17 cellular contexts compared by ENCODE assay signal in genomic region chr13:42084722-42085121, GRCh38. TPM values are rescaled to one million over a fixed set of nuclear protein-coding genes. Genes with fewer than 3 reads are reported as not detected.
A peak's percentile ranks its signal among the peaks of the same experiment; 100 is the strongest.
DNase-seq lines count a peak whose midpoint lies in the region; ATAC-seq and TF ChIP-seq lines count a peak whose summit lies in the region.
"Had no signal": no experiment of that assay in that cellular context is flagged by ENCODE, and none has a peak within 500 bp of the region (broad histone marks: within the 10 kb centered on the region; RNA-seq: fewer than 3 reads in every experiment).

No MANE protein-coding gene starts in this region.

- WGBS in upper lobe of left lung, 2 donors, result 68% methylated on average over 1 of the region's 1 CpG

- no peaks in the 10 kb centered on the region for H4K20me1 ChIP-seq in KMS-11 (ENCODE audit: insufficient read depth)
- H4K20me1 ChIP-seq: BLaER1 had no signal

- H2AFZ ChIP-seq in KMS-11 (ENCODE audit: low read depth), result no peak overlapping the region
- H2AFZ ChIP-seq: GM23248 had no signal

- no peaks in the 10 kb centered on the region for H3K27me3 ChIP-seq in KMS-11 (ENCODE audit: insufficient read depth, low read depth)
- no peaks in the 10 kb centered on the region for H3K27me3 ChIP-seq in upper lobe of left lung
- H3K27me3 ChIP-seq: BLaER1 had no signal

- H3K4me1 ChIP-seq in KMS-11 (ENCODE audit: low read depth, poor library complexity, severe bottlenecking), result peaks cover 81% of the 10 kb centered on the region
- H3K4me1 ChIP-seq in upper lobe of left lung, result no peaks in the 10 kb centered on the region
- H3K4me1 ChIP-seq: Caco-2 had no signal

- peaks cover 39% of the 10 kb centered on the region for H3K79me2 ChIP-seq in KMS-11 (ENCODE audit: insufficient read depth, low read depth)

- H3K27ac ChIP-seq in KMS-11, result peak overlapping the region; percentile 85
- H3K27ac ChIP-seq in upper lobe of left lung, result no peak overlapping the region
- H3K27ac ChIP-seq: BLaER1, C4-2B, GM23248 had no signal

- no peaks in the 10 kb centered on the region for H3K9me3 ChIP-seq in upper lobe of left lung

- peak overlapping the region; percentile 81 for H3K4me2 ChIP-seq in KMS-11
- H3K4me2 ChIP-seq: BLaER1 had no signal

- H3K4me3 ChIP-seq in GM12865 (ENCODE audit: low read depth, low read length) (no peak overlapping the region), KMS-11 (IDR thresholded peaks at IDR 0.05; ENCODE audit: insufficient read depth, low read depth, low read length) (no peak overlapping the region), upper lobe of left lung (no peak overlapping the region)
- H3K4me3 ChIP-seq: BLaER1, GM23248 had no signal

- no peak for TF ChIP-seq POLR2A in upper lobe of left lung (IDR thresholded peaks at IDR 0.05)

- no peak overlapping the region for H3K4me3 Mint-ChIP-seq in stimulated activated effector memory CD8-positive, alpha-beta T cell treated with anti-CD3 and anti-CD28 coated beads, Interleukin-12 subunit alpha, Interleukin-12 subunit beta, amount 100 ng/mL, for 72 hours
- H3K4me3 Mint-ChIP-seq: B cell; CD4-positive, CD25-positive, alpha-beta regulatory T cell; CD8-positive, alpha-beta T cell had no signal

- no peak for TF ChIP-seq EP300 in upper lobe of left lung (IDR thresholded peaks at IDR 0.05)

- DNase-seq in GM12865 (ENCODE audit: low read depth), result peak; percentile 24
- no peak for DNase-seq in stimulated activated effector memory CD8-positive, alpha-beta T cell treated with anti-CD3 and anti-CD28 coated beads, Interleukin-12 subunit alpha, Interleukin-12 subunit beta, amount 100 ng/mL, for 72 hours (ENCODE audit: low spot score in 2 of 2)
- DNase-seq in upper lobe of left lung, result no peak
- DNase-seq: Caco-2; CD4-positive, CD25-positive, alpha-beta regulatory T cell; CD8-positive, alpha-beta T cell; DMS153; DND-41; GM23248; H7; HCEC 1CT had no signal

- TF ChIP-seq CTCF in GM12865 (IDR thresholded peaks at IDR 0.05; ENCODE audit: insufficient read depth, low read depth, low read length, missing control alignments) (no peak), KMS-11 (conservative IDR thresholded peaks at IDR 0.05; ENCODE audit: low read depth, low read length) (no peak), upper lobe of left lung (IDR thresholded peaks at IDR 0.05) (no peak)

- no peak overlapping the region for H3K9ac ChIP-seq in KMS-11
- H3K9ac ChIP-seq: BLaER1, GM23248 had no signal

- peaks cover 6% of the 10 kb centered on the region for H3K36me3 Mint-ChIP-seq in stimulated activated effector memory CD8-positive, alpha-beta T cell treated with anti-CD3 and anti-CD28 coated beads, Interleukin-12 subunit alpha, Interleukin-12 subunit beta, amount 100 ng/mL, for 72 hours

- H3K4me1 Mint-ChIP-seq in stimulated activated effector memory CD8-positive, alpha-beta T cell treated with anti-CD3 and anti-CD28 coated beads, Interleukin-12 subunit alpha, Interleukin-12 subunit beta, amount 100 ng/mL, for 72 hours, result peaks cover 24% of the 10 kb centered on the region
- H3K4me1 Mint-ChIP-seq: B cell had no signal

- H3K9me3 Mint-ChIP-seq in stimulated activated effector memory CD8-positive, alpha-beta T cell treated with anti-CD3 and anti-CD28 coated beads, Interleukin-12 subunit alpha, Interleukin-12 subunit beta, amount 100 ng/mL, for 72 hours, result no peaks in the 10 kb centered on the region

- no peaks in the 10 kb centered on the region for H3K36me3 ChIP-seq in KMS-11 (ENCODE audit: insufficient read depth)
- no peaks in the 10 kb centered on the region for H3K36me3 ChIP-seq in upper lobe of left lung

- H3K27ac Mint-ChIP-seq in stimulated activated effector memory CD8-positive, alpha-beta T cell treated with anti-CD3 and anti-CD28 coated beads, Interleukin-12 subunit alpha, Interleukin-12 subunit beta, amount 100 ng/mL, for 72 hours, result no peak overlapping the region
- H3K27ac Mint-ChIP-seq: B cell; CD4-positive, CD25-positive, alpha-beta regulatory T cell; CD8-positive, alpha-beta T cell had no signal

- ATAC-seq in stimulated activated effector memory CD8-positive, alpha-beta T cell treated with anti-CD3 and anti-CD28 coated beads, Interleukin-12 subunit alpha, Interleukin-12 subunit beta, amount 100 ng/mL, for 72 hours, result peak; percentile 24
- ATAC-seq in GM18909 (IDR thresholded peaks at IDR 0.05; ENCODE audit: poor library complexity, unreplicated experiment) (no peak), HG03354 (IDR thresholded peaks at IDR 0.05; ENCODE audit: poor library complexity, severe bottlenecking, unreplicated experiment) (no peak), upper lobe of left lung (ENCODE audit: low FRiP score in 2 of 2) (no peak)
- ATAC-seq: CD8-positive, alpha-beta T cell had no signal

RNA-seq across cellular contexts. Expression of gene DGKH, which starts 36.3 kb away (rescaled TPM):
- total RNA-seq in upper lobe of left lung, result 10 to 100 TPM in 5 of 6 donors, 1 to 10 TPM in 1; 9.6 to 33.2 (median 17.4) TPM
